ENCODE assay signal across 8 cellular contexts in genomic region chr11:61793084-61793828, GRCh38. TPM values are rescaled to one million over a fixed set of nuclear protein-coding genes. Genes with fewer than 3 reads are reported as not detected.
A peak's percentile ranks its signal among the peaks of the same experiment; 100 is the strongest.
DNase-seq lines count a peak whose midpoint lies in the region; ATAC-seq, FAIRE-seq and TF ChIP-seq lines count a peak whose summit lies in the region.

No MANE protein-coding gene starts in this region.

- no peak for TF ChIP-seq POLR2A in adrenal gland (IDR thresholded peaks at IDR 0.05)
- TF ChIP-seq POLR2A in HepG2 (IDR thresholded peaks at IDR 0.05; ENCODE audit: insufficient read depth in 1 of 2, low read depth in 2 of 2, low read length in 2 of 2): no peak
- TF ChIP-seq POLR2A in tibial nerve (IDR thresholded peaks at IDR 0.05): no peak

- H3K4me3 ChIP-seq in adrenal gland (peak overlapping the region; percentile 36 to 70 (median 54)), HepG2 (replicated peaks in 1 of 3; ENCODE audit: insufficient read depth in 1 of 3, low read depth in 2 of 3, low read length in 3 of 3) (peak overlapping the region; percentile 68 to 87 (median 81)), tibial nerve (peak overlapping the region; percentile 59 to 88 (median 82))

- H3K4me2 ChIP-seq in HepG2 (ENCODE audit: low read depth, low read length): peak overlapping the region; percentile 89

- TF ChIP-seq RAD21 in HepG2 (CRISPR knock-in tag; IDR thresholded peaks at IDR 0.05): no peak

- CTCF ChIA-PET in HepG2 (lab: Yijun Ruan, JAX; ENCODE audit: low intra/inter-chr PET ratio, low total read pairs): no interaction called here

- TF ChIP-seq CTCF in adrenal gland (IDR thresholded peaks at IDR 0.05) (no peak), HepG2 (CRISPR knock-in tag; IDR thresholded peaks at IDR 0.05) (no peak), tibial nerve (IDR thresholded peaks at IDR 0.05) (no peak)

- DNase-seq in NCI-H526 (lab: John Stamatoyannopoulos, UW): peak; percentile 64 to 65
- no peak for DNase-seq in NCI-H526 treated with DMSO at 0.1 percent for 48 hours (lab: John Stamatoyannopoulos, UW)
- DNase-seq in HK-2 (ENCODE audit: unreplicated experiment): peak; percentile 32
- no peak for DNase-seq in adrenal gland
- peak; percentile 12 for DNase-seq in HepG2 (ENCODE audit: low spot score)
- no peak for DNase-seq in tibial nerve (ENCODE audit: low spot score in 2 of 2)
- no peak for DNase-seq in RKO (ENCODE audit: low spot score)
- DNase-seq in SIG-M5 treated with dmso at 0.1 percent for 504 hours (lab: John Stamatoyannopoulos, UW; ENCODE audit: unreplicated experiment): no peak

- H4K20me1 ChIP-seq in HepG2 (ENCODE audit: insufficient read depth, low read length): no peaks in the 10 kb centered on the region; the same call in 1 of the 2 replicates

- peaks cover 0 to 23% of the 10 kb centered on the region in 2 donors for H3K36me3 ChIP-seq in adrenal gland (replicated peaks in 1 of 2)
- H3K36me3 ChIP-seq in HepG2 (replicated peaks in 1 of 2; ENCODE audit: control insufficient read depth in 1 of 2, insufficient read depth in 2 of 2, low read length in 2 of 2): peaks cover 10 to 42% of the 10 kb centered on the region in 2 experiments
- peaks cover 0 to 36% (median 8%) of the 10 kb centered on the region in 3 donors for H3K36me3 ChIP-seq in tibial nerve

- in situ Hi-C loops in HepG2 (cut with HindIII; ENCODE audit: extremely low pct_ligation_motif_present, low pct_unique_long_range_greater_than_20kb): loop anchor here (10.0 kb wide), 1 partner anchor 292 kb away; no protein-coding TSS in a partner anchor

- no peak for TF ChIP-seq EP300 in HepG2 (IDR thresholded peaks at IDR 0.05; ENCODE audit: low read depth in 2 of 2, low read length in 2 of 2)
- TF ChIP-seq EP300 in HepG2 (CRISPR knock-in tag; IDR thresholded peaks at IDR 0.05; ENCODE audit: borderline replicate concordance): no peak
- TF ChIP-seq EP300 in tibial nerve (IDR thresholded peaks at IDR 0.05): no peak

- ATAC-seq in HepG2: peak; percentile 34

- H3K79me2 ChIP-seq in HepG2 (ENCODE audit: insufficient read depth, low read length): peaks cover 50% of the 10 kb centered on the region

- TSS peak; percentile 72 for BruUV-seq in HepG2 (replicated peaks; lab: Mats Ljungman, UMichigan)

- H3K9me3 ChIP-seq in adrenal gland (replicated peaks in 1 of 3) (no peaks in the 10 kb centered on the region), HepG2 (ENCODE audit: low read length) (no peaks in the 10 kb centered on the region), tibial nerve (no peaks in the 10 kb centered on the region)

- peak overlapping the region; percentile 96 for H3K9ac ChIP-seq in HepG2 (ENCODE audit: insufficient read depth, low read depth, low read length)

- H3K4me1 ChIP-seq in adrenal gland (replicated peaks in 1 of 2): peaks cover 5 to 24% of the 10 kb centered on the region in 2 donors
- peaks cover 51% of the 10 kb centered on the region for H3K4me1 ChIP-seq in HepG2 (ENCODE audit: insufficient read depth, low read length)
- peaks cover 0 to 58% (median 21%) of the 10 kb centered on the region in 4 donors for H3K4me1 ChIP-seq in tibial nerve

- 3 to 5% (median 4%) methylated on average over 17 to 29 of the region's 29 CpGs for WGBS in adrenal gland, 4 donors
- WGBS in HepG2 (ENCODE audit: low lambda C conversion rate): 2% methylated on average over 20 of the region's 29 CpGs
- 3 to 4% methylated on average over 27 to 29 of the region's 29 CpGs for WGBS in tibial nerve, 2 donors

- H2AFZ ChIP-seq in HepG2 (ENCODE audit: low read length): no peak overlapping the region

- intact Hi-C loops in adrenal gland (cut with DNase I) (no loop called here), HepG2 (cut with micrococcal nuclease; ENCODE audit: unreplicated experiment) (loop anchor here (1.0 kb wide), 1 partner anchor 315 kb away; no protein-coding TSS in a partner anchor)

- FAIRE-seq in HepG2 (lab: Jason Lieb, UNC): no peak

- peak overlapping the region in 4 of 5 donors; percentile 89 to 97 (median 93) for H3K27ac ChIP-seq in adrenal gland
- H3K27ac ChIP-seq in HepG2 (ENCODE audit: extremely low read length, insufficient read depth, low read length): peak overlapping the region; percentile 99
- H3K27ac ChIP-seq in tibial nerve: peak overlapping the region; percentile 89 to 100 (median 94)

- H3K27me3 ChIP-seq in adrenal gland (no peaks in the 10 kb centered on the region), HepG2 (ENCODE audit: control insufficient read depth in 1 of 2, insufficient read depth in 2 of 2, low read length in 2 of 2) (no peaks in the 10 kb centered on the region; a peak in 1 of 5 replicates), tibial nerve (no peaks in the 10 kb centered on the region)

- POLR2A ChIA-PET in HepG2 (lab: Yijun Ruan, JAX): interaction anchor here (0.6 to 4.2 kb wide), 15 partner anchors 10 to 798 kb away, joined by 3 to 50 read pairs (median 6); partner anchors contain the start of genes BEST1, FADS1, FADS2 and TUT1

RNA-seq across cellular contexts. Expression of gene FEN1, which starts 0.5 kb away (rescaled TPM):
- total RNA-seq in adrenal gland: 10 to 100 TPM in 4 of 8 donors, 1 to 10 TPM in 4; 8.4 to 25.6 (median 10.0) TPM
- polyA plus RNA-seq in adrenal gland: 10 to 100 TPM in 1 of 3 donors, 1 to 10 TPM in 2; 3.9 to 32.0 (median 4.5) TPM
- total RNA-seq in HepG2 (2016; rRNA removed; fragmentation: Illumina TruSeq; extraction: Trizol): 102 and 116 TPM in 2 replicates
- 9.9 and 12.9 TPM in 2 replicates for total RNA-seq in HepG2 (2016; cell fraction: cytosol; rRNA removed; fragmentation: Illumina TruSeq; extraction: Trizol; ENCODE audit: low read depth)
- 103 and 117 TPM in 2 replicates for total RNA-seq in HepG2 (2016; cell fraction: insoluble cytoplasmic fraction; rRNA removed; fragmentation: Illumina TruSeq; extraction: Trizol)
- 25.3 and 31.0 TPM in 2 replicates for total RNA-seq in HepG2 (2016; cell fraction: membrane; rRNA removed; fragmentation: Illumina TruSeq; extraction: Trizol)
- total RNA-seq in HepG2 (2016; cell fraction: nucleus; rRNA removed; fragmentation: Illumina TruSeq; extraction: Trizol): 47.5 and 54.1 TPM in 2 replicates
- 10.9 and 12.4 TPM in 2 replicates for polyA plus RNA-seq in HepG2 (2011; rRNA removed)
- 11.9 and 14.6 TPM in 2 replicates for polyA plus RNA-seq in HepG2 (2011; cell fraction: cytosol; rRNA removed)
- 4.0 and 5.3 TPM in 2 replicates for polyA plus RNA-seq in HepG2 (2011; cell fraction: nucleus; rRNA removed)
- polyA plus RNA-seq in HepG2 (2012): 11.2 and 20.0 TPM in 2 replicates
- polyA plus RNA-seq in HepG2 (2016; cell fraction: cytosol; fragmentation: Illumina TruSeq; extraction: Trizol; ENCODE audit: low read depth): 5.2 and 7.1 TPM in 2 replicates
- polyA plus RNA-seq in HepG2 (2016; cell fraction: insoluble cytoplasmic fraction; fragmentation: Illumina TruSeq; extraction: Trizol; ENCODE audit: low read depth): 94.2 and 98.7 TPM in 2 replicates
- polyA plus RNA-seq in HepG2 (2016; cell fraction: membrane; fragmentation: Illumina TruSeq; extraction: Trizol; ENCODE audit: low read depth): 12.2 and 15.7 TPM in 2 replicates
- polyA plus RNA-seq in HepG2 (2016; cell fraction: nucleus; fragmentation: Illumina TruSeq; extraction: Trizol; ENCODE audit: insufficient read depth, low read depth): 60.2 and 63.1 TPM in 2 replicates
- polyA minus RNA-seq in HepG2 (2011; rRNA and poly(A)+ RNA removed; ENCODE audit: low replicate concordance): 25.3 and 218 TPM in 2 replicates
- 7.6 and 10.2 TPM in 2 replicates for polyA minus RNA-seq in HepG2 (2011; cell fraction: cytosol; rRNA and poly(A)+ RNA removed)
- 10.8 and 11.8 TPM in 2 replicates for polyA minus RNA-seq in HepG2 (2011; cell fraction: nucleus; rRNA and poly(A)+ RNA removed)
- total RNA-seq in tibial nerve: 10 to 100 TPM in 1 of 4 donors, 1 to 10 TPM in 3; 4.5 to 11.0 (median 4.6) TPM

RNA-seq across cellular contexts. Expression of gene TMEM258, which starts 0.9 kb away (rescaled TPM):
- total RNA-seq in adrenal gland (100 to 1,000 TPM in 4 of 8 donors, 10 to 100 TPM in 4; 22.8 to 161 (median 116) TPM), HepG2 (2016; rRNA removed; fragmentation: Illumina TruSeq; extraction: Trizol) (164 and 175 TPM in 2 replicates), tibial nerve (10 to 100 TPM; 21.9 to 56.7 (median 45.2) TPM)
- polyA plus RNA-seq in adrenal gland (100 to 1,000 TPM in 2 of 3 donors, 10 to 100 TPM in 1; 91.5 to 215 (median 137) TPM), HepG2 (2011; rRNA removed) (363 and 424 TPM in 2 replicates)
- 124 and 186 TPM in 2 replicates for total RNA-seq in HepG2 (2016; cell fraction: cytosol; rRNA removed; fragmentation: Illumina TruSeq; extraction: Trizol; ENCODE audit: low read depth)
- 157 and 180 TPM in 2 replicates for total RNA-seq in HepG2 (2016; cell fraction: insoluble cytoplasmic fraction; rRNA removed; fragmentation: Illumina TruSeq; extraction: Trizol)
- total RNA-seq in HepG2 (2016; cell fraction: membrane; rRNA removed; fragmentation: Illumina TruSeq; extraction: Trizol): 166 and 206 TPM in 2 replicates
- total RNA-seq in HepG2 (2016; cell fraction: nucleus; rRNA removed; fragmentation: Illumina TruSeq; extraction: Trizol): 83.5 and 96.3 TPM in 2 replicates
- polyA plus RNA-seq in HepG2 (2011; cell fraction: cytosol; rRNA removed): 333 and 381 TPM in 2 replicates
- polyA plus RNA-seq in HepG2 (2011; cell fraction: nucleus; rRNA removed): 70.6 and 77.2 TPM in 2 replicates
- 225 and 301 TPM in 2 replicates for polyA plus RNA-seq in HepG2 (2012)
- polyA plus RNA-seq in HepG2 (2016; cell fraction: cytosol; fragmentation: Illumina TruSeq; extraction: Trizol; ENCODE audit: low read depth): 181 and 226 TPM in 2 replicates
- 187 and 188 TPM in 2 replicates for polyA plus RNA-seq in HepG2 (2016; cell fraction: insoluble cytoplasmic fraction; fragmentation: Illumina TruSeq; extraction: Trizol; ENCODE audit: low read depth)
- polyA plus RNA-seq in HepG2 (2016; cell fraction: membrane; fragmentation: Illumina TruSeq; extraction: Trizol; ENCODE audit: low read depth): 185 and 215 TPM in 2 replicates
- polyA plus RNA-seq in HepG2 (2016; cell fraction: nucleus; fragmentation: Illumina TruSeq; extraction: Trizol; ENCODE audit: insufficient read depth, low read depth): 173 and 175 TPM in 2 replicates
- polyA minus RNA-seq in HepG2 (2011; rRNA and poly(A)+ RNA removed; ENCODE audit: low replicate concordance): 153 and 413 TPM in 2 replicates
- polyA minus RNA-seq in HepG2 (2011; cell fraction: cytosol; rRNA and poly(A)+ RNA removed): 79.2 and 82.2 TPM in 2 replicates
- 54.3 and 55.7 TPM in 2 replicates for polyA minus RNA-seq in HepG2 (2011; cell fraction: nucleus; rRNA and poly(A)+ RNA removed)

RNA-seq across cellular contexts. Expression of gene FADS1, which starts 23.5 kb away (rescaled TPM):
- 100 to 1,000 TPM in 5 of 8 donors, 10 to 100 TPM in 3; 60.3 to 361 (median 102) TPM for total RNA-seq in adrenal gland
- 100 to 1,000 TPM in 1 of 3 donors, 10 to 100 TPM in 2; 28.3 to 410 (median 32.1) TPM for polyA plus RNA-seq in adrenal gland
- total RNA-seq in HepG2 (2016; rRNA removed; fragmentation: Illumina TruSeq; extraction: Trizol): 65.8 and 108 TPM in 2 replicates
- total RNA-seq in HepG2 (2016; cell fraction: cytosol; rRNA removed; fragmentation: Illumina TruSeq; extraction: Trizol; ENCODE audit: low read depth): 28.4 and 32.7 TPM in 2 replicates
- 63.3 and 108 TPM in 2 replicates for total RNA-seq in HepG2 (2016; cell fraction: insoluble cytoplasmic fraction; rRNA removed; fragmentation: Illumina TruSeq; extraction: Trizol)
- 64.5 and 65.2 TPM in 2 replicates for total RNA-seq in HepG2 (2016; cell fraction: membrane; rRNA removed; fragmentation: Illumina TruSeq; extraction: Trizol)
- 91.8 and 110 TPM in 2 replicates for total RNA-seq in HepG2 (2016; cell fraction: nucleus; rRNA removed; fragmentation: Illumina TruSeq; extraction: Trizol)
- polyA plus RNA-seq in HepG2 (2011; rRNA removed): 91.8 and 98.4 TPM in 2 replicates
- polyA plus RNA-seq in HepG2 (2011; cell fraction: cytosol; rRNA removed): 80.8 and 110 TPM in 2 replicates
- 56.1 and 66.5 TPM in 2 replicates for polyA plus RNA-seq in HepG2 (2011; cell fraction: nucleus; rRNA removed)
- 70.6 and 81.6 TPM in 2 replicates for polyA plus RNA-seq in HepG2 (2012)
- 18.4 and 22.5 TPM in 2 replicates for polyA plus RNA-seq in HepG2 (2016; cell fraction: cytosol; fragmentation: Illumina TruSeq; extraction: Trizol; ENCODE audit: low read depth)
- 56.1 and 57.8 TPM in 2 replicates for polyA plus RNA-seq in HepG2 (2016; cell fraction: insoluble cytoplasmic fraction; fragmentation: Illumina TruSeq; extraction: Trizol; ENCODE audit: low read depth)
- polyA plus RNA-seq in HepG2 (2016; cell fraction: membrane; fragmentation: Illumina TruSeq; extraction: Trizol; ENCODE audit: low read depth): 34.4 and 36.5 TPM in 2 replicates
- 134 TPM in 2 replicates for polyA plus RNA-seq in HepG2 (2016; cell fraction: nucleus; fragmentation: Illumina TruSeq; extraction: Trizol; ENCODE audit: insufficient read depth, low read depth)
- 305 and 789 TPM in 2 replicates for polyA minus RNA-seq in HepG2 (2011; rRNA and poly(A)+ RNA removed; ENCODE audit: low replicate concordance)
- 108 and 118 TPM in 2 replicates for polyA minus RNA-seq in HepG2 (2011; cell fraction: cytosol; rRNA and poly(A)+ RNA removed)
- polyA minus RNA-seq in HepG2 (2011; cell fraction: nucleus; rRNA and poly(A)+ RNA removed): 63.0 and 82.7 TPM in 2 replicates
- 10 to 100 TPM; 33.7 to 61.6 (median 47.0) TPM for total RNA-seq in tibial nerve

RNA-seq across cellular contexts. Expression of gene FADS2, which starts 34.8 kb away (rescaled TPM):
- total RNA-seq in adrenal gland (1,000 to 10,000 TPM in 2 of 8 donors, 100 to 1,000 TPM in 6; 302 to 1,301 (median 562) TPM), HepG2 (2016; rRNA removed; fragmentation: Illumina TruSeq; extraction: Trizol) (54.7 and 124 TPM in 2 replicates), tibial nerve (10 to 100 TPM; 17.4 to 59.2 (median 32.7) TPM)
- polyA plus RNA-seq in adrenal gland (1,000 to 10,000 TPM in 1 of 3 donors, 100 to 1,000 TPM in 2; 134 to 1,327 (median 153) TPM), HepG2 (2011; rRNA removed) (90.1 and 125 TPM in 2 replicates)
- total RNA-seq in HepG2 (2016; cell fraction: cytosol; rRNA removed; fragmentation: Illumina TruSeq; extraction: Trizol; ENCODE audit: low read depth): 17.6 and 17.8 TPM in 2 replicates
- 51.3 and 120 TPM in 2 replicates for total RNA-seq in HepG2 (2016; cell fraction: insoluble cytoplasmic fraction; rRNA removed; fragmentation: Illumina TruSeq; extraction: Trizol)
- 42.1 and 45.1 TPM in 2 replicates for total RNA-seq in HepG2 (2016; cell fraction: membrane; rRNA removed; fragmentation: Illumina TruSeq; extraction: Trizol)
- total RNA-seq in HepG2 (2016; cell fraction: nucleus; rRNA removed; fragmentation: Illumina TruSeq; extraction: Trizol): 103 and 115 TPM in 2 replicates
- 66.9 and 93.5 TPM in 2 replicates for polyA plus RNA-seq in HepG2 (2011; cell fraction: cytosol; rRNA removed)
- 77.8 and 97.6 TPM in 2 replicates for polyA plus RNA-seq in HepG2 (2011; cell fraction: nucleus; rRNA removed)
- 111 and 112 TPM in 2 replicates for polyA plus RNA-seq in HepG2 (2012)
- 16.3 and 18.5 TPM in 2 replicates for polyA plus RNA-seq in HepG2 (2016; cell fraction: cytosol; fragmentation: Illumina TruSeq; extraction: Trizol; ENCODE audit: low read depth)
- 43.7 and 53.6 TPM in 2 replicates for polyA plus RNA-seq in HepG2 (2016; cell fraction: insoluble cytoplasmic fraction; fragmentation: Illumina TruSeq; extraction: Trizol; ENCODE audit: low read depth)
- 27.1 and 32.3 TPM in 2 replicates for polyA plus RNA-seq in HepG2 (2016; cell fraction: membrane; fragmentation: Illumina TruSeq; extraction: Trizol; ENCODE audit: low read depth)
- 153 and 164 TPM in 2 replicates for polyA plus RNA-seq in HepG2 (2016; cell fraction: nucleus; fragmentation: Illumina TruSeq; extraction: Trizol; ENCODE audit: insufficient read depth, low read depth)
- polyA minus RNA-seq in HepG2 (2011; rRNA and poly(A)+ RNA removed; ENCODE audit: low replicate concordance): 240 and 324 TPM in 2 replicates
- polyA minus RNA-seq in HepG2 (2011; cell fraction: cytosol; rRNA and poly(A)+ RNA removed): 65.5 and 71.3 TPM in 2 replicates
- polyA minus RNA-seq in HepG2 (2011; cell fraction: nucleus; rRNA and poly(A)+ RNA removed): 23.2 and 36.6 TPM in 2 replicates

RNA-seq across cellular contexts. Expression of gene MYRF, which starts 40.8 kb away (rescaled TPM):
- total RNA-seq in adrenal gland: 1 to 10 TPM in 3 of 8 donors, under 1 TPM in 5; 0.13 to 2.6 (median 0.67) TPM
- polyA plus RNA-seq in adrenal gland: 1 to 10 TPM in 2 of 3 donors, under 1 TPM in 1; 0.61 to 1.4 (median 1.1) TPM
- 7.9 and 10.2 TPM in 2 replicates for total RNA-seq in HepG2 (2016; rRNA removed; fragmentation: Illumina TruSeq; extraction: Trizol)
- total RNA-seq in HepG2 (2016; cell fraction: cytosol; rRNA removed; fragmentation: Illumina TruSeq; extraction: Trizol; ENCODE audit: low read depth): 6.6 and 7.4 TPM in 2 replicates
- 6.8 and 10.3 TPM in 2 replicates for total RNA-seq in HepG2 (2016; cell fraction: insoluble cytoplasmic fraction; rRNA removed; fragmentation: Illumina TruSeq; extraction: Trizol)
- total RNA-seq in HepG2 (2016; cell fraction: membrane; rRNA removed; fragmentation: Illumina TruSeq; extraction: Trizol): 8.2 and 8.5 TPM in 2 replicates
- total RNA-seq in HepG2 (2016; cell fraction: nucleus; rRNA removed; fragmentation: Illumina TruSeq; extraction: Trizol): 16.7 and 20.6 TPM in 2 replicates
- 25.9 and 33.2 TPM in 2 replicates for polyA plus RNA-seq in HepG2 (2011; rRNA removed)
- polyA plus RNA-seq in HepG2 (2011; cell fraction: cytosol; rRNA removed): 17.4 and 19.1 TPM in 2 replicates
- polyA plus RNA-seq in HepG2 (2011; cell fraction: nucleus; rRNA removed): 140 and 154 TPM in 2 replicates
- polyA plus RNA-seq in HepG2 (2012): 27.5 and 41.4 TPM in 2 replicates
- polyA plus RNA-seq in HepG2 (2016; cell fraction: cytosol; fragmentation: Illumina TruSeq; extraction: Trizol; ENCODE audit: low read depth): 1.8 and 2.1 TPM in 2 replicates
- 12.8 and 17.2 TPM in 2 replicates for polyA plus RNA-seq in HepG2 (2016; cell fraction: insoluble cytoplasmic fraction; fragmentation: Illumina TruSeq; extraction: Trizol; ENCODE audit: low read depth)
- 5.7 and 6.2 TPM in 2 replicates for polyA plus RNA-seq in HepG2 (2016; cell fraction: membrane; fragmentation: Illumina TruSeq; extraction: Trizol; ENCODE audit: low read depth)
- 69.8 and 76.1 TPM in 2 replicates for polyA plus RNA-seq in HepG2 (2016; cell fraction: nucleus; fragmentation: Illumina TruSeq; extraction: Trizol; ENCODE audit: insufficient read depth, low read depth)
- 2.9 and 52.2 TPM in 2 replicates for polyA minus RNA-seq in HepG2 (2011; rRNA and poly(A)+ RNA removed; ENCODE audit: low replicate concordance)
- polyA minus RNA-seq in HepG2 (2011; cell fraction: cytosol; rRNA and poly(A)+ RNA removed): 27.3 and 36.7 TPM in 2 replicates
- polyA minus RNA-seq in HepG2 (2011; cell fraction: nucleus; rRNA and poly(A)+ RNA removed): 39.0 and 39.4 TPM in 2 replicates
- 1 to 10 TPM; 1.0 to 7.5 (median 2.1) TPM for total RNA-seq in tibial nerve

Comparison
In these comparisons a context has a peak if more than half of its experiments do, and no peak if none do; other contexts are left out.
1. DNase-seq: peak in NCI-H526 (2 of 2), HK-2 (single experiment) and HepG2 (single experiment); none in NCI-H526 treated with DMSO at 0.1 percent for 48 hours (single experiment), adrenal gland (0 of 7), tibial nerve (0 of 2), RKO (single experiment) and SIG-M5 treated with dmso at 0.1 percent for 504 hours (single experiment).
2. Peak in every context shown above with its lines, with median percentiles within 50 percentile points of each other: H3K27ac ChIP-seq and H3K4me3 ChIP-seq.